In the genomic region with DNA sequence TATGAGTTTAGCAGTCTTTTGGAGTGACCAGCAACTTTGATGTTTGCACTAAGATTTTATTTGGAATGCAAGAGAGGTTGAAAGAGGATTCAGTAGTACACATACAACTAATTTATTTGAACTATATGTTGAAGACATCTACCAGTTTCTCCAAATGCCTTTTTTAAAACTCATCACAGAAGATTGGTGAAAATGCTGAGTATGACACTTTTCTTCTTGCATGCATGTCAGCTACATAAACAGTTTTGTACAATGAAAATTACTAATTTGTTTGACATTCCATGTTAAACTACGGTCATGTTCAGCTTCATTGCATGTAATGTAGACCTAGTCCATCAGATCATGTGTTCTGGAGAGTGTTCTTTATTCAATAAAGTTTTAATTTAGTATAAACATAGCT, we compare ENCODE assay signal across 25 cellular contexts. TPM values are rescaled to one million over a fixed set of nuclear protein-coding genes. Genes with fewer than 3 reads are reported as not detected.
"Had no signal": no experiment of that assay in that cellular context is flagged by ENCODE, and none has a peak within 500 bp of the region (broad histone marks: within the 10 kb centered on the region; RNA-seq: fewer than 3 reads in every experiment).

No MANE protein-coding gene starts in this region.

- H3K4me3 Mint-ChIP-seq: activated B cell treated with CpG ODN at 0.5 μM for 24 hours; activated CD4-positive, alpha-beta memory T cell treated with anti-CD3 and anti-CD28 coated beads for 36 hours; activated CD4-positive, alpha-beta T cell treated with anti-CD3 and anti-CD28 coated beads, Interleukin-2, amount 10 ng/mL, durations not matched to agents 24 days and 14 days; activated naive CD8-positive, alpha-beta T cell treated with anti-CD3 and anti-CD28 coated beads, Interleukin-2, amount 50 U/mL, for 24 hours; activated T-cell treated with anti-CD3 and anti-CD28 coated beads, Interleukin-2, amount 50 U/mL, for 4 hours; brain; T-helper 1 cell treated with Interleukin-12 subunit alpha and Interleukin-12 subunit beta and Interleukin-4 antibody, amounts not matched to agents 30 μg/mL and 1 μg/mL, for 36 hours had no signal

- H3K9me3 Mint-ChIP-seq: activated B cell treated with CpG ODN at 0.5 μM for 24 hours; activated CD4-positive, alpha-beta memory T cell treated with anti-CD3 and anti-CD28 coated beads for 36 hours; activated CD4-positive, alpha-beta T cell treated with anti-CD3 and anti-CD28 coated beads, Interleukin-2, amount 10 ng/mL, durations not matched to agents 24 days and 14 days; activated naive CD4-positive, alpha-beta T cell treated with anti-CD3 and anti-CD28 coated beads, Interleukin-2, amount 50 U/mL, for 72 hours; activated naive CD8-positive, alpha-beta T cell treated with anti-CD3 and anti-CD28 coated beads, Interleukin-2, amount 50 U/mL, for 24 hours; activated T-cell treated with anti-CD3 and anti-CD28 coated beads, Interleukin-2, amount 50 U/mL, for 4 hours had no signal

- H3K9me3 ChIP-seq: ascending aorta, MG63 had no signal

- H3K4me1 Mint-ChIP-seq: activated B cell treated with CpG ODN at 0.5 μM for 24 hours; activated CD4-positive, alpha-beta T cell treated with anti-CD3 and anti-CD28 coated beads, Interleukin-2, amount 10 ng/mL, durations not matched to agents 24 days and 14 days; activated naive CD8-positive, alpha-beta T cell treated with anti-CD3 and anti-CD28 coated beads, Interleukin-2, amount 50 U/mL, for 24 hours had no signal

- H3K27me3 Mint-ChIP-seq: activated B cell treated with CpG ODN at 0.5 μM for 24 hours; activated CD4-positive, alpha-beta memory T cell treated with anti-CD3 and anti-CD28 coated beads for 36 hours; activated CD4-positive, alpha-beta T cell treated with anti-CD3 and anti-CD28 coated beads, Interleukin-2, amount 10 ng/mL, durations not matched to agents 24 days and 14 days; brain had no signal

- ATAC-seq: activated naive CD4-positive, alpha-beta T cell treated with anti-CD3 and anti-CD28 coated beads, Interleukin-2, amount 50 U/mL, for 72 hours; activated naive CD8-positive, alpha-beta T cell treated with anti-CD3 and anti-CD28 coated beads, Interleukin-2, amount 50 U/mL, for 24 hours; activated T-cell treated with anti-CD3 and anti-CD28 coated beads, Interleukin-2, amount 50 U/mL, for 4 hours had no signal

- H3K27ac ChIP-seq: ascending aorta had no signal

- H3K36me3 ChIP-seq: MG63 had no signal

- FAIRE-seq: RCC 7860 had no signal

- H3K27ac Mint-ChIP-seq: activated B cell treated with CpG ODN at 0.5 μM for 24 hours; activated CD4-positive, alpha-beta memory T cell treated with anti-CD3 and anti-CD28 coated beads for 36 hours; activated CD4-positive, alpha-beta T cell treated with anti-CD3 and anti-CD28 coated beads, Interleukin-2, amount 10 ng/mL, durations not matched to agents 24 days and 14 days; activated naive CD4-positive, alpha-beta T cell treated with anti-CD3 and anti-CD28 coated beads, Interleukin-2, amount 50 U/mL, for 72 hours; activated naive CD8-positive, alpha-beta T cell treated with anti-CD3 and anti-CD28 coated beads, Interleukin-2, amount 50 U/mL, for 24 hours; brain; T-helper 1 cell treated with Interleukin-12 subunit alpha and Interleukin-12 subunit beta and Interleukin-4 antibody, amounts not matched to agents 30 μg/mL and 1 μg/mL, for 36 hours had no signal

- H3K27me3 ChIP-seq: ascending aorta, MG63 had no signal

- H3K4me3 ChIP-seq: ascending aorta, MG63 had no signal

- DNase-seq: activated B cell treated with CpG ODN at 0.5 μM for 24 hours; activated CD4-positive, alpha-beta memory T cell treated with anti-CD3 and anti-CD28 coated beads for 36 hours; activated CD4-positive, alpha-beta T cell treated with anti-CD3 and anti-CD28 coated beads for 1 hour; activated CD4-positive, alpha-beta T cell treated with anti-CD3 and anti-CD28 coated beads, Interleukin-2, amount 10 ng/mL, durations not matched to agents 24 days and 14 days; activated CD8-positive, alpha-beta memory T cell treated with anti-CD3 and anti-CD28 coated beads for 24 hours; activated effector memory CD4-positive, alpha-beta T cell treated with anti-CD3 and anti-CD28 coated beads, Interleukin-2, amount 50 U/mL, for 16 hours; activated naive CD4-positive, alpha-beta T cell treated with Interleukin-2 at 50 U/mL for 16 hours; activated naive CD8-positive, alpha-beta T cell treated with anti-CD3 and anti-CD28 coated beads, Interleukin-2, amount 50 U/mL, for 24 hours; activated T-cell treated with anti-CD3 and anti-CD28 coated beads, Interleukin-2, amount 50 U/mL, for 4 hours; amniotic stem cell; cerebellar nuclear complex; MG63; MV-4-11; NCI-H1092 treated with DMSO at 0.1 percent for 48 hours; NCI-H1417 treated with DMSO at 0.1 percent for 48 hours; NCI-H1694 treated with DMSO at 0.1 percent for 48 hours; NCI-H2081; NCI-H446; NCI-H524; SHP77 treated with DMSO at 0.1 percent for 48 hours had no signal

- H3K36me3 Mint-ChIP-seq: activated CD4-positive, alpha-beta memory T cell treated with anti-CD3 and anti-CD28 coated beads for 36 hours; activated naive CD4-positive, alpha-beta T cell treated with anti-CD3 and anti-CD28 coated beads, Interleukin-2, amount 50 U/mL, for 72 hours had no signal

RNA-seq across cellular contexts. Expression of a gene that starts 13.9 kb away (rescaled TPM):
- total RNA-seq: activated B cell treated with CpG ODN at 0.5 μM for 24 hours; activated CD4-positive, alpha-beta memory T cell treated with anti-CD3 and anti-CD28 coated beads for 36 hours; activated CD4-positive, alpha-beta T cell treated with anti-CD3 and anti-CD28 coated beads, Interleukin-2, amount 10 ng/mL, durations not matched to agents 24 days and 14 days had no signal
